1 cellular context compared by ENCODE assay signal in the genomic region with DNA sequence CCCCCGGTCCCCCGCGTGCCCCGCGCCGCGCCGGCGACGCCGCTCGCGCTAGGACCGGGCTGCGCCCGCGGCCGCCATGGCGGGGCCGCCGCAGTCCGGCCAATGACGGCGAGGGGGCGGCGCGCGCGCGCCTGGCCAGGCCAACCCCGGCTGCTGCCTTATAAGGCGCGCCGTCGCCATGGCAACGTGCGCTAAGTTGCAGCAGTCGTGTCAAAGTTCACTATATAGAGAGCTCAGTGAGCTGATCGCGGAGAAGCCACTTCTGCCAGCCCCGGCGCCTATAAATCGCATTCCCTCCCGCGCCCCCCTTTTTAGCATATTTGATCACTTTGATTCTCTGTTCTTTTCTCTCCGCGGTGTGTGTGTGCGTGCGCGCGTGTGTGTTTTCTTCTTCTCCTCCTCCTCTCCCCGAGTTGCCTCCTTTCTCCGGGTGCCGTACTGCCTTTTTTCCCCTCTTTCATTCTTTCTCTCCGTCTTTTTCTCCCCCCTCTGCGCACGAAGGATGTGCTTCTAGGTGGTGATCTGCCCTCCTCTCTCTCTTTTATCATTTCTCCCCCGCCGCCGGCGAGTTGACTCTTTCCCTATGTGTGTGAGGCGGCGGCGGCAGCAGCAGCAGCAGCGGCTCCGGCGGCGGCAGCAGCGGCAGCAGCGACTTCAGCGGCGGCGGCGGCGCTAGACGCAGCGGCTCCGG.
TF ChIP-seq lines count a peak whose summit lies in the region.

A gene (plus strand): TSS at position 251 of the 691 bp plus-strand sequence. CDS start 1,406 bp downstream, outside the sequence.

TF ChIP-seq in HepG2, 621 proteins besides CTCF, POLR2A, EP300 and RAD21 (continued from another document and continues in another):
- TF ChIP-seq KLF9 (CRISPR knock-in tag; IDR thresholded peaks at IDR 0.05; ENCODE audit: low read depth) = no peak
- TF ChIP-seq, protein P1, sequence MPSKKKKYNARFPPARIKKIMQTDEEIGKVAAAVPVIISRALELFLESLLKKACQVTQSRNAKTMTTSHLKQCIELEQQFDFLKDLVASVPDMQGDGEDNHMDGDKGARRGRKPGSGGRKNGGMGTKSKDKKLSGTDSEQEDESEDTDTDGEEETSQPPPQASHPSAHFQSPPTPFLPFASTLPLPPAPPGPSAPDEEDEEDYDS (CRISPR knock-in tag; IDR thresholded peaks at IDR 0.05) = peak; percentile 97
- no peak for TF ChIP-seq BRCA1 (CRISPR knock-in tag; IDR thresholded peaks at IDR 0.05)
- no peak for TF ChIP-seq GZF1 (CRISPR knock-in tag; IDR thresholded peaks at IDR 0.05)
- TF ChIP-seq ZNF614 (CRISPR knock-in tag; IDR thresholded peaks at IDR 0.05; ENCODE audit: borderline replicate concordance) = no peak
- 0 out of 2 replicates have a peak, but pooled peaks have one; percentile 8 for TF ChIP-seq ERF (CRISPR knock-in tag; IDR thresholded peaks at IDR 0.05)
- no peak for TF ChIP-seq IKZF4 (CRISPR knock-in tag; IDR thresholded peaks at IDR 0.05; ENCODE audit: borderline replicate concordance, low read depth, not compliant biosample characterization)
- TF ChIP-seq, protein P2, sequence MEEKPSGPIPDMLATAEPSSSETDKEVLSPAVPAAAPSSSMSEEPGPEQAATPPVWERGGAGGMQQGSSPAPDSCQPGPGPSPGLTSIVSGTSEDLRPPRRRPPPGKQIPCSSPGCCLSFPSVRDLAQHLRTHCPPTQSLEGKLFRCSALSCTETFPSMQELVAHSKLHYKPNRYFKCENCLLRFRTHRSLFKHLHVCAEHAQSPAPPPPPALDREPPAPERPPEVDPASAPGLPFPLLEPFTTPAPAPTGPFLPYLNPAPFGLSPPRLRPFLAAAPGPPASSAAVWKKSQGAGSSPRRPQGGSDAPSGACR (CRISPR knock-in tag; IDR thresholded peaks at IDR 0.05) = no peak
- TF ChIP-seq, protein P3, sequence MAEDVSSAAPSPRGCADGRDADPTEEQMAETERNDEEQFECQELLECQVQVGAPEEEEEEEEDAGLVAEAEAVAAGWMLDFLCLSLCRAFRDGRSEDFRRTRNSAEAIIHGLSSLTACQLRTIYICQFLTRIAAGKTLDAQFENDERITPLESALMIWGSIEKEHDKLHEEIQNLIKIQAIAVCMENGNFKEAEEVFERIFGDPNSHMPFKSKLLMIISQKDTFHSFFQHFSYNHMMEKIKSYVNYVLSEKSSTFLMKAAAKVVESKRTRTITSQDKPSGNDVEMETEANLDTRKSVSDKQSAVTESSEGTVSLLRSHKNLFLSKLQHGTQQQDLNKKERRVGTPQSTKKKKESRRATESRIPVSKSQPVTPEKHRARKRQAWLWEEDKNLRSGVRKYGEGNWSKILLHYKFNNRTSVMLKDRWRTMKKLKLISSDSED (CRISPR knock-in tag; IDR thresholded peaks at IDR 0.05) = no peak
- no peak for TF ChIP-seq RFX5 (IDR thresholded peaks at IDR 0.05; ENCODE audit: low read depth, low read length)
- no peak for TF ChIP-seq CENPT (CRISPR knock-in tag; IDR thresholded peaks at IDR 0.05; ENCODE audit: low read depth)
- TF ChIP-seq, protein P4, sequence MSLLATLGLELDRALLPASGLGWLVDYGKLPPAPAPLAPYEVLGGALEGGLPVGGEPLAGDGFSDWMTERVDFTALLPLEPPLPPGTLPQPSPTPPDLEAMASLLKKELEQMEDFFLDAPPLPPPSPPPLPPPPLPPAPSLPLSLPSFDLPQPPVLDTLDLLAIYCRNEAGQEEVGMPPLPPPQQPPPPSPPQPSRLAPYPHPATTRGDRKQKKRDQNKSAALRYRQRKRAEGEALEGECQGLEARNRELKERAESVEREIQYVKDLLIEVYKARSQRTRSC (CRISPR knock-in tag; IDR thresholded peaks at IDR 0.05; ENCODE audit: low read depth) = no peak
- TF ChIP-seq KDM4B (CRISPR knock-in tag; IDR thresholded peaks at IDR 0.05) = no peak
- no peak for TF ChIP-seq NFE2L2 (IDR thresholded peaks at IDR 0.05; ENCODE audit: low read length)
- TF ChIP-seq ZNF761 (CRISPR knock-in tag; conservative IDR thresholded peaks at IDR 0.05) = 0 out of 2 replicates have a peak, but pooled peaks have one; percentile 25
- TF ChIP-seq PHF8 (CRISPR knock-in tag; IDR thresholded peaks at IDR 0.05) = peak; percentile 41; the same call in 1 of the 2 replicates
- TF ChIP-seq ARNT (IDR thresholded peaks at IDR 0.05) = no peak
- no peak for TF ChIP-seq ZNF10 (CRISPR knock-in tag; IDR thresholded peaks at IDR 0.05; ENCODE audit: borderline replicate concordance, low read depth)
- TF ChIP-seq, protein P5, sequence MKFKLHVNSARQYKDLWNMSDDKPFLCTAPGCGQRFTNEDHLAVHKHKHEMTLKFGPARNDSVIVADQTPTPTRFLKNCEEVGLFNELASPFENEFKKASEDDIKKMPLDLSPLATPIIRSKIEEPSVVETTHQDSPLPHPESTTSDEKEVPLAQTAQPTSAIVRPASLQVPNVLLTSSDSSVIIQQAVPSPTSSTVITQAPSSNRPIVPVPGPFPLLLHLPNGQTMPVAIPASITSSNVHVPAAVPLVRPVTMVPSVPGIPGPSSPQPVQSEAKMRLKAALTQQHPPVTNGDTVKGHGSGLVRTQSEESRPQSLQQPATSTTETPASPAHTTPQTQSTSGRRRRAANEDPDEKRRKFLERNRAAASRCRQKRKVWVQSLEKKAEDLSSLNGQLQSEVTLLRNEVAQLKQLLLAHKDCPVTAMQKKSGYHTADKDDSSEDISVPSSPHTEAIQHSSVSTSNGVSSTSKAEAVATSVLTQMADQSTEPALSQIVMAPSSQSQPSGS (CRISPR knock-in tag; IDR thresholded peaks at IDR 0.05) = peak; percentile 24; the same call in 1 of the 2 replicates
- TF ChIP-seq PPARG (CRISPR knock-in tag; conservative IDR thresholded peaks at IDR 0.05) = peak; percentile 74
- TF ChIP-seq, protein P6, sequence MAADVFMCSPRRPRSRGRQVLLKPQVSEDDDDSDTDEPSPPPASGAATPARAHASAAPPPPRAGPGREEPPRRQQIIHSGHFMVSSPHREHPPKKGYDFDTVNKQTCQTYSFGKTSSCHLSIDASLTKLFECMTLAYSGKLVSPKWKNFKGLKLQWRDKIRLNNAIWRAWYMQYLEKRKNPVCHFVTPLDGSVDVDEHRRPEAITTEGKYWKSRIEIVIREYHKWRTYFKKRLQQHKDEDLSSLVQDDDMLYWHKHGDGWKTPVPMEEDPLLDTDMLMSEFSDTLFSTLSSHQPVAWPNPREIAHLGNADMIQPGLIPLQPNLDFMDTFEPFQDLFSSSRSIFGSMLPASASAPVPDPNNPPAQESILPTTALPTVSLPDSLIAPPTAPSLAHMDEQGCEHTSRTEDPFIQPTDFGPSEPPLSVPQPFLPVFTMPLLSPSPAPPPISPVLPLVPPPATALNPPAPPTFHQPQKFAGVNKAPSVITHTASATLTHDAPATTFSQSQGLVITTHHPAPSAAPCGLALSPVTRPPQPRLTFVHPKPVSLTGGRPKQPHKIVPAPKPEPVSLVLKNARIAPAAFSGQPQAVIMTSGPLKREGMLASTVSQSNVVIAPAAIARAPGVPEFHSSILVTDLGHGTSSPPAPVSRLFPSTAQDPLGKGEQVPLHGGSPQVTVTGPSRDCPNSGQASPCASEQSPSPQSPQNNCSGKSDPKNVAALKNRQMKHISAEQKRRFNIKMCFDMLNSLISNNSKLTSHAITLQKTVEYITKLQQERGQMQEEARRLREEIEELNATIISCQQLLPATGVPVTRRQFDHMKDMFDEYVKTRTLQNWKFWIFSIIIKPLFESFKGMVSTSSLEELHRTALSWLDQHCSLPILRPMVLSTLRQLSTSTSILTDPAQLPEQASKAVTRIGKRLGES (CRISPR knock-in tag; IDR thresholded peaks at IDR 0.05; ENCODE audit: borderline replicate concordance) = no peak
- TF ChIP-seq ZFY (CRISPR knock-in tag; IDR thresholded peaks at IDR 0.05) = no peak; the same call in 1 of the 2 replicates
- TF ChIP-seq ADNP (CRISPR knock-in tag; IDR thresholded peaks at IDR 0.05) = no peak
- no peak for TF ChIP-seq ISL2 (CRISPR knock-in tag; IDR thresholded peaks at IDR 0.05)
- TF ChIP-seq LCORL (IDR thresholded peaks at IDR 0.05) = no peak
- no peak for TF ChIP-seq LCORL (CRISPR knock-in tag; IDR thresholded peaks at IDR 0.05)
- TF ChIP-seq HOXA9 (CRISPR knock-in tag; IDR thresholded peaks at IDR 0.05; ENCODE audit: borderline replicate concordance) = no peak
- TF ChIP-seq ZBTB38 (CRISPR knock-in tag; IDR thresholded peaks at IDR 0.05) = no peak
- no peak for TF ChIP-seq ZNF567 (CRISPR knock-in tag; IDR thresholded peaks at IDR 0.05; ENCODE audit: borderline replicate concordance)
- peak; percentile 31; the same call in 1 of the 2 replicates for TF ChIP-seq NFYC (CRISPR knock-in tag; IDR thresholded peaks at IDR 0.05)
- peak; percentile 88; the same call in 1 of the 2 replicates for TF ChIP-seq KAT7 (CRISPR knock-in tag; IDR thresholded peaks at IDR 0.05; ENCODE audit: borderline replicate concordance)
- TF ChIP-seq, protein P7, sequence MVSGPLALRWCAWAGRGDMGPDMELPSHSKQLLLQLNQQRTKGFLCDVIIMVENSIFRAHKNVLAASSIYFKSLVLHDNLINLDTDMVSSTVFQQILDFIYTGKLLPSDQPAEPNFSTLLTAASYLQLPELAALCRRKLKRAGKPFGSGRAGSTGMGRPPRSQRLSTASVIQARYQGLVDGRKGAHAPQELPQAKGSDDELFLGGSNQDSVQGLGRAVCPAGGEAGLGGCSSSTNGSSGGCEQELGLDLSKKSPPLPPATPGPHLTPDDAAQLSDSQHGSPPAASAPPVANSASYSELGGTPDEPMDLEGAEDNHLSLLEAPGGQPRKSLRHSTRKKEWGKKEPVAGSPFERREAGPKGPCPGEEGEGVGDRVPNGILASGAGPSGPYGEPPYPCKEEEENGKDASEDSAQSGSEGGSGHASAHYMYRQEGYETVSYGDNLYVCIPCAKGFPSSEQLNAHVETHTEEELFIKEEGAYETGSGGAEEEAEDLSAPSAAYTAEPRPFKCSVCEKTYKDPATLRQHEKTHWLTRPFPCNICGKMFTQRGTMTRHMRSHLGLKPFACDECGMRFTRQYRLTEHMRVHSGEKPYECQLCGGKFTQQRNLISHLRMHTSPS (CRISPR knock-in tag; IDR thresholded peaks at IDR 0.05; ENCODE audit: low read depth) = no peak
- no peak for TF ChIP-seq SMYD3 (CRISPR knock-in tag; IDR thresholded peaks at IDR 0.05)
- TF ChIP-seq SRY (CRISPR knock-in tag; IDR thresholded peaks at IDR 0.05) = 0 out of 2 replicates have a peak, but pooled peaks have one; percentile 71
- TF ChIP-seq ZNF230 (CRISPR knock-in tag; IDR thresholded peaks at IDR 0.05) = no peak
- TF ChIP-seq ZNF724P (CRISPR knock-in tag; IDR thresholded peaks at IDR 0.05; ENCODE audit: borderline replicate concordance) = no peak
- peak; percentile 36; the same call in 1 of the 2 replicates for TF ChIP-seq ZNF605 (CRISPR knock-in tag; IDR thresholded peaks at IDR 0.05)
- TF ChIP-seq CHD4 (IDR thresholded peaks at IDR 0.05; ENCODE audit: borderline replicate concordance, low read length) = no peak
- TF ChIP-seq, protein P8, sequence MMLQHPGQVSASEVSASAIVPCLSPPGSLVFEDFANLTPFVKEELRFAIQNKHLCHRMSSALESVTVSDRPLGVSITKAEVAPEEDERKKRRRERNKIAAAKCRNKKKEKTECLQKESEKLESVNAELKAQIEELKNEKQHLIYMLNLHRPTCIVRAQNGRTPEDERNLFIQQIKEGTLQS (CRISPR knock-in tag; IDR thresholded peaks at IDR 0.05) = no peak
- TF ChIP-seq, protein P9, sequence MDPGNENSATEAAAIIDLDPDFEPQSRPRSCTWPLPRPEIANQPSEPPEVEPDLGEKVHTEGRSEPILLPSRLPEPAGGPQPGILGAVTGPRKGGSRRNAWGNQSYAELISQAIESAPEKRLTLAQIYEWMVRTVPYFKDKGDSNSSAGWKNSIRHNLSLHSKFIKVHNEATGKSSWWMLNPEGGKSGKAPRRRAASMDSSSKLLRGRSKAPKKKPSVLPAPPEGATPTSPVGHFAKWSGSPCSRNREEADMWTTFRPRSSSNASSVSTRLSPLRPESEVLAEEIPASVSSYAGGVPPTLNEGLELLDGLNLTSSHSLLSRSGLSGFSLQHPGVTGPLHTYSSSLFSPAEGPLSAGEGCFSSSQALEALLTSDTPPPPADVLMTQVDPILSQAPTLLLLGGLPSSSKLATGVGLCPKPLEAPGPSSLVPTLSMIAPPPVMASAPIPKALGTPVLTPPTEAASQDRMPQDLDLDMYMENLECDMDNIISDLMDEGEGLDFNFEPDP (CRISPR knock-in tag; conservative IDR thresholded peaks at IDR 0.05) = no peak
- TF ChIP-seq ZMYM4 (CRISPR knock-in tag; IDR thresholded peaks at IDR 0.05) = peak; percentile 75; the same call in 1 of the 2 replicates
- TF ChIP-seq, protein P10, sequence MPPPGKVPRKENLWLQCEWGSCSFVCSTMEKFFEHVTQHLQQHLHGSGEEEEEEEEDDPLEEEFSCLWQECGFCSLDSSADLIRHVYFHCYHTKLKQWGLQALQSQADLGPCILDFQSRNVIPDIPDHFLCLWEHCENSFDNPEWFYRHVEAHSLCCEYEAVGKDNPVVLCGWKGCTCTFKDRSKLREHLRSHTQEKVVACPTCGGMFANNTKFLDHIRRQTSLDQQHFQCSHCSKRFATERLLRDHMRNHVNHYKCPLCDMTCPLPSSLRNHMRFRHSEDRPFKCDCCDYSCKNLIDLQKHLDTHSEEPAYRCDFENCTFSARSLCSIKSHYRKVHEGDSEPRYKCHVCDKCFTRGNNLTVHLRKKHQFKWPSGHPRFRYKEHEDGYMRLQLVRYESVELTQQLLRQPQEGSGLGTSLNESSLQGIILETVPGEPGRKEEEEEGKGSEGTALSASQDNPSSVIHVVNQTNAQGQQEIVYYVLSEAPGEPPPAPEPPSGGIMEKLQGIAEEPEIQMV (CRISPR knock-in tag; IDR thresholded peaks at IDR 0.05; ENCODE audit: low read depth) = 0 out of 2 replicates have a peak, but pooled peaks have one; percentile 36
- no peak for TF ChIP-seq REPIN1 (CRISPR knock-in tag; IDR thresholded peaks at IDR 0.05; ENCODE audit: borderline replicate concordance, low read depth)
- no peak for TF ChIP-seq ISX (CRISPR knock-in tag; conservative IDR thresholded peaks at IDR 0.05)
- TF ChIP-seq, protein P11, sequence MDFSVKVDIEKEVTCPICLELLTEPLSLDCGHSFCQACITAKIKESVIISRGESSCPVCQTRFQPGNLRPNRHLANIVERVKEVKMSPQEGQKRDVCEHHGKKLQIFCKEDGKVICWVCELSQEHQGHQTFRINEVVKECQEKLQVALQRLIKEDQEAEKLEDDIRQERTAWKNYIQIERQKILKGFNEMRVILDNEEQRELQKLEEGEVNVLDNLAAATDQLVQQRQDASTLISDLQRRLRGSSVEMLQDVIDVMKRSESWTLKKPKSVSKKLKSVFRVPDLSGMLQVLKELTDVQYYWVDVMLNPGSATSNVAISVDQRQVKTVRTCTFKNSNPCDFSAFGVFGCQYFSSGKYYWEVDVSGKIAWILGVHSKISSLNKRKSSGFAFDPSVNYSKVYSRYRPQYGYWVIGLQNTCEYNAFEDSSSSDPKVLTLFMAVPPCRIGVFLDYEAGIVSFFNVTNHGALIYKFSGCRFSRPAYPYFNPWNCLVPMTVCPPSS (IDR thresholded peaks at IDR 0.05) = no peak
- TF ChIP-seq JUN (CRISPR knock-in tag; IDR thresholded peaks at IDR 0.05) = no peak
- TF ChIP-seq, protein P12, sequence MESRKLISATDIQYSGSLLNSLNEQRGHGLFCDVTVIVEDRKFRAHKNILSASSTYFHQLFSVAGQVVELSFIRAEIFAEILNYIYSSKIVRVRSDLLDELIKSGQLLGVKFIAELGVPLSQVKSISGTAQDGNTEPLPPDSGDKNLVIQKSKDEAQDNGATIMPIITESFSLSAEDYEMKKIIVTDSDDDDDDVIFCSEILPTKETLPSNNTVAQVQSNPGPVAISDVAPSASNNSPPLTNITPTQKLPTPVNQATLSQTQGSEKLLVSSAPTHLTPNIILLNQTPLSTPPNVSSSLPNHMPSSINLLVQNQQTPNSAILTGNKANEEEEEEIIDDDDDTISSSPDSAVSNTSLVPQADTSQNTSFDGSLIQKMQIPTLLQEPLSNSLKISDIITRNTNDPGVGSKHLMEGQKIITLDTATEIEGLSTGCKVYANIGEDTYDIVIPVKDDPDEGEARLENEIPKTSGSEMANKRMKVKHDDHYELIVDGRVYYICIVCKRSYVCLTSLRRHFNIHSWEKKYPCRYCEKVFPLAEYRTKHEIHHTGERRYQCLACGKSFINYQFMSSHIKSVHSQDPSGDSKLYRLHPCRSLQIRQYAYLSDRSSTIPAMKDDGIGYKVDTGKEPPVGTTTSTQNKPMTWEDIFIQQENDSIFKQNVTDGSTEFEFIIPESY (CRISPR knock-in tag; IDR thresholded peaks at IDR 0.05) = no peak
